Comparison of ENCODE assay signal across 8 cellular contexts in the genomic region with DNA sequence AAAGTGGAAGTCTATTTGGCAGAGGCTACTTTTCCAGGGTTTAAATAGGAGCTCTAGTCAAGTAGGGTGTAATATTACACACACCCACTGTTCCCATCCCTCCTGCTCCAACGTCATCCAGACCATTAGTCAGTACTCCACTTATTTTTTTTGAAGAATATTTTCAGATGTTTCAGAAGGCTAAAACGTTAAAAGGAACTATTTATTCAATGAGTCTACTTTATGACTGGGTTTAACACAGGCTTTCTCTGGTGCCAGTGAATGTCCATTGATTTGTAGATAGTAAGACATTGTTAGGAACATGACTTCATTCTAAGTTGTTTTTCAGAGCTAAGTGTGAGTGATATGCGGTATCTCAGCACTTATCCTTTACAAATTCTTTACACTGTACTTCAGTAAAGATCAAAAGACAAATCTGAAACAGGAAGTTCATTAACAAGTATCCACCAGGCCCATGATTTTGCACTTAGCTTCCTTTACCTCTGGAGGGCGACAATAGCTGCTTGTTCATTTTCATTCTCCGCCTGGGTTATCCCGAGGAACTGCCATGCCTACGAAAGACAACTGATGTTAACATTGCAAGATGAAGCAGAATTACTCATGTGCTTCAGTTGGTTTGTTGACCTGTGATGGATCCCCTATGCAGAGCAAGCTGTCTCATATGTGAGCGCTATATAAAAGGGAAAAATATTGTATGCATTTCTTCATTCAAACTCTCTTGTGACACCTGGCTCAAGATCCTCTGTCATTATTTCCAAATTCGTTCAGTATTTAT.
DNase-seq lines count a peak whose midpoint lies in the region; ATAC-seq and TF ChIP-seq lines count a peak whose summit lies in the region.

No MANE protein-coding gene starts in this region.

- no peak overlapping the region for H3K4ac ChIP-seq in neuronal stem cell (ENCODE audit: low read length)

- no peak overlapping the region for H2BK5ac ChIP-seq in neuronal stem cell (ENCODE audit: low read length)

- no peak overlapping the region for H3K4me3 ChIP-seq in fibroblast of the aortic adventitia (ENCODE audit: low read depth, low read length)
- no peak overlapping the region for H3K4me3 ChIP-seq in neuronal stem cell (ENCODE audit: low read length in 2 of 2)

- no peak overlapping the region for H3K27ac ChIP-seq in neuronal stem cell (replicated peaks; ENCODE audit: low read length)

- DNase-seq in CD1c-positive myeloid dendritic cell (ENCODE audit: extremely low spot score) = peak; percentile 67
- DNase-seq in NCI-H146 treated with DMSO at 0.1 percent for 48 hours (lab: John Stamatoyannopoulos, UW; ENCODE audit: unreplicated experiment) = peak; percentile 39
- peak; percentile 62 for DNase-seq in SW480 (ENCODE audit: low spot score)
- DNase-seq in fibroblast of the aortic adventitia (ENCODE audit: low read depth) = peak; percentile 86
- peak; percentile 42 for DNase-seq in neuronal stem cell (ENCODE audit: low spot score)
- no peak for DNase-seq in cerebellum (ENCODE audit: low spot score)

- H2AK5ac ChIP-seq in neuronal stem cell (ENCODE audit: low read depth, low read length) = no peak overlapping the region

- no CpG with 5 or more reads among the region's 9 CpGs for WGBS in neuronal stem cell (ENCODE audit: extremely low coverage in 2 of 2, insufficient read length in 2 of 2, insufficient replicate concordance in 1 of 2), 2 donors

- peak overlapping the region; percentile 56 for H2AFZ ChIP-seq in neuronal stem cell (ENCODE audit: low read length)

- no peak overlapping the region for H3K4me2 ChIP-seq in neuronal stem cell (ENCODE audit: insufficient read depth, low read length, poor library complexity, severe bottlenecking)

- no peak overlapping the region for H3K23ac ChIP-seq in neuronal stem cell (ENCODE audit: low read depth, low read length, poor library complexity)

- H3K79me1 ChIP-seq in neuronal stem cell (ENCODE audit: low read depth, low read length) = no peaks in the 10 kb centered on the region

- H3K36me3 ChIP-seq in neuronal stem cell (replicated peaks in 1 of 2; ENCODE audit: control insufficient read depth in 2 of 2, insufficient read depth in 2 of 2, low read length in 2 of 2) = no peaks in the 10 kb centered on the region

- H3K9ac ChIP-seq in neuronal stem cell (ENCODE audit: low read depth, low read length, poor library complexity) = no peak overlapping the region

- H4K8ac ChIP-seq in neuronal stem cell (ENCODE audit: low read depth, low read length) = no peak overlapping the region

- H3K4me1 ChIP-seq in neuronal stem cell (ENCODE audit: control insufficient read depth in 2 of 2, insufficient read depth in 1 of 2, low read depth in 1 of 2, low read length in 2 of 2) = no peaks in the 10 kb centered on the region

- peak; percentile 80 for TF ChIP-seq CTCF in fibroblast of the aortic adventitia (IDR thresholded peaks at IDR 0.05; ENCODE audit: insufficient read depth, low read length)

- no peak overlapping the region for H2BK120ac ChIP-seq in neuronal stem cell (ENCODE audit: low read depth, low read length)

- H3K9me3 ChIP-seq in neuronal stem cell (replicated peaks in 1 of 2; ENCODE audit: control insufficient read depth in 2 of 2, insufficient read depth in 1 of 2, low read depth in 1 of 2, low read length in 2 of 2) = no peaks in the 10 kb centered on the region

- H2BK15ac ChIP-seq in neuronal stem cell (ENCODE audit: low read length) = no peak overlapping the region

- no peak overlapping the region for H4K91ac ChIP-seq in neuronal stem cell (ENCODE audit: low read depth, low read length, poor library complexity)

- no peak overlapping the region for H3K14ac ChIP-seq in neuronal stem cell (ENCODE audit: low read length)

- no peaks in the 10 kb centered on the region for H3K27me3 ChIP-seq in neuronal stem cell (ENCODE audit: control insufficient read depth in 3 of 3, insufficient read depth in 3 of 3, low read depth in 1 of 3, low read length in 3 of 3)

- ATAC-seq in GM18867 (IDR thresholded peaks at IDR 0.05; ENCODE audit: unreplicated experiment) = peak; percentile 96
- ATAC-seq in HG02970 (IDR thresholded peaks at IDR 0.05; ENCODE audit: low FRiP score, unreplicated experiment) = peak; percentile 48

- no peak overlapping the region for H3K18ac ChIP-seq in neuronal stem cell (ENCODE audit: low read length)

- no peak overlapping the region for H2BK12ac ChIP-seq in neuronal stem cell (ENCODE audit: low read length)
